Comparison of ENCODE assay signal across 1 cellular context in the genomic region with DNA sequence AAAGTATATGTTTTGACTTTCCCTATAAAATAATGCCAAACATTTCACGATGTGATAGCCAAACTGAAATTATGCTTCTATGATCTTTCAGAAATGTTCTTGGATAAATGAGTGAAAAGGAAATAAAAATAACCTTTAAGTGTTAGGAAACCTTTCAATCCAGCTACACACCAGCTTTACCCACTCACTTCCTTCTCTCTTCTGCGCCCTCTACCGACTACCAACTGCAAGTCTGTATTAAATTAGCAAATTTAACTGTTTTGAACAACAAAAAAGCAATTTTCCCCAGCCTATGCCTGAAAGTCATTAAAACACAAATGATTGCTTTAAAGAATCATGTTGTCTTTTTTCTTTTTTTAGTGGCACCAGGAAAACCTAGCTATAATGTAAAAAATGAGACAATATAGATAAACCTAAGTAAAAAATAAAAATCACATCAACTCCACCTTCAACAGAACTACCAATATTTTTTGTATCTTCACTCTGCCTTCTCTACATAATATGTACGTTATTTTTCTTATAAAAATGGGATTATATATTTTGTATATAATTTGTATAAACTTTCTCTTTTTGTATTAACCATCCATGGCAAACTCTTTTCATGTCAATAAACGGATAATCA.
TF ChIP-seq lines count a peak whose summit lies in the region.

No MANE protein-coding gene starts in this region.

TF ChIP-seq in GM23338, 12 proteins besides CTCF, POLR2A, EP300 and RAD21 (continued from another document):
- TF ChIP-seq, protein P1, sequence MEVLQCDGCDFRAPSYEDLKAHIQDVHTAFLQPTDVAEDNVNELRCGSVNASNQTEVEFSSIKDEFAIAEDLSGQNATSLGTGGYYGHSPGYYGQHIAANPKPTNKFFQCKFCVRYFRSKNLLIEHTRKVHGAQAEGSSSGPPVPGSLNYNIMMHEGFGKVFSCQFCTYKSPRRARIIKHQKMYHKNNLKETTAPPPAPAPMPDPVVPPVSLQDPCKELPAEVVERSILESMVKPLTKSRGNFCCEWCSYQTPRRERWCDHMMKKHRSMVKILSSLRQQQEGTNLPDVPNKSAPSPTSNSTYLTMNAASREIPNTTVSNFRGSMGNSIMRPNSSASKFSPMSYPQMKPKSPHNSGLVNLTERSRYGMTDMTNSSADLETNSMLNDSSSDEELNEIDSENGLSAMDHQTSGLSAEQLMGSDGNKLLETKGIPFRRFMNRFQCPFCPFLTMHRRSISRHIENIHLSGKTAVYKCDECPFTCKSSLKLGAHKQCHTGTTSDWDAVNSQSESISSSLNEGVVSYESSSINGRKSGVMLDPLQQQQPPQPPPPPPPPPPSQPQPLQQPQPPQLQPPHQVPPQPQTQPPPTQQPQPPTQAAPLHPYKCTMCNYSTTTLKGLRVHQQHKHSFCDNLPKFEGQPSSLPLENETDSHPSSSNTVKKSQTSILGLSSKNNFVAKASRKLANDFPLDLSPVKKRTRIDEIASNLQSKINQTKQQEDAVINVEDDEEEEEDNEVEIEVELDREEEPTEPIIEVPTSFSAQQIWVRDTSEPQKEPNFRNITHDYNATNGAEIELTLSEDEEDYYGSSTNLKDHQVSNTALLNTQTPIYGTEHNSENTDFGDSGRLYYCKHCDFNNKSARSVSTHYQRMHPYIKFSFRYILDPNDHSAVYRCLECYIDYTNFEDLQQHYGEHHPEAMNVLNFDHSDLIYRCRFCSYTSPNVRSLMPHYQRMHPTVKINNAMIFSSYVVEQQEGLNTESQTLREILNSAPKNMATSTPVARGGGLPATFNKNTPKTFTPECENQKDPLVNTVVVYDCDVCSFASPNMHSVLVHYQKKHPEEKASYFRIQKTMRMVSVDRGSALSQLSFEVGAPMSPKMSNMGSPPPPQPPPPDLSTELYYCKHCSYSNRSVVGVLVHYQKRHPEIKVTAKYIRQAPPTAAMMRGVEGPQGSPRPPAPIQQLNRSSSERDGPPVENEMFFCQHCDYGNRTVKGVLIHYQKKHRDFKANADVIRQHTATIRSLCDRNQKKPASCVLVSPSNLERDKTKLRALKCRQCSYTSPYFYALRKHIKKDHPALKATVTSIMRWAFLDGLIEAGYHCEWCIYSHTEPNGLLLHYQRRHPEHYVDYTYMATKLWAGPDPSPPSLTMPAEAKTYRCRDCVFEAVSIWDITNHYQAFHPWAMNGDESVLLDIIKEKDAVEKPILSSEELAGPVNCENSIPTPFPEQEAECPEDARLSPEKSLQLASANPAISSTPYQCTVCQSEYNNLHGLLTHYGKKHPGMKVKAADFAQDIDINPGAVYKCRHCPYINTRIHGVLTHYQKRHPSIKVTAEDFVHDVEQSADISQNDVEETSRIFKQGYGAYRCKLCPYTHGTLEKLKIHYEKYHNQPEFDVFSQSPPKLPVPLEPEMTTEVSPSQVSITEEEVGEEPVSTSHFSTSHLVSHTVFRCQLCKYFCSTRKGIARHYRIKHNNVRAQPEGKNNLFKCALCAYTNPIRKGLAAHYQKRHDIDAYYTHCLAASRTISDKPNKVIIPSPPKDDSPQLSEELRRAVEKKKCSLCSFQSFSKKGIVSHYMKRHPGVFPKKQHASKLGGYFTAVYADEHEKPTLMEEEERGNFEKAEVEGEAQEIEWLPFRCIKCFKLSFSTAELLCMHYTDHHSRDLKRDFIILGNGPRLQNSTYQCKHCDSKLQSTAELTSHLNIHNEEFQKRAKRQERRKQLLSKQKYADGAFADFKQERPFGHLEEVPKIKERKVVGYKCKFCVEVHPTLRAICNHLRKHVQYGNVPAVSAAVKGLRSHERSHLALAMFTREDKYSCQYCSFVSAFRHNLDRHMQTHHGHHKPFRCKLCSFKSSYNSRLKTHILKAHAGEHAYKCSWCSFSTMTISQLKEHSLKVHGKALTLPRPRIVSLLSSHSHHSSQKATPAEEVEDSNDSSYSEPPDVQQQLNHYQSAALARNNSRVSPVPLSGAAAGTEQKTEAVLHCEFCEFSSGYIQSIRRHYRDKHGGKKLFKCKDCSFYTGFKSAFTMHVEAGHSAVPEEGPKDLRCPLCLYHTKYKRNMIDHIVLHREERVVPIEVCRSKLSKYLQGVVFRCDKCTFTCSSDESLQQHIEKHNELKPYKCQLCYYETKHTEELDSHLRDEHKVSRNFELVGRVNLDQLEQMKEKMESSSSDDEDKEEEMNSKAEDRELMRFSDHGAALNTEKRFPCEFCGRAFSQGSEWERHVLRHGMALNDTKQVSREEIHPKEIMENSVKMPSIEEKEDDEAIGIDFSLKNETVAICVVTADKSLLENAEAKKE (CRISPR knock-in tag; IDR thresholded peaks at IDR 0.05), result no peak
- no peak for TF ChIP-seq ZNF114 (CRISPR knock-in tag; IDR thresholded peaks at IDR 0.05)
- no peak for TF ChIP-seq ZNF331 (CRISPR knock-in tag; IDR thresholded peaks at IDR 0.05; ENCODE audit: low read depth)
- no peak for TF ChIP-seq STAT1 (IDR thresholded peaks at IDR 0.05; ENCODE audit: unreplicated experiment)
- TF ChIP-seq POLR2AphosphoS5 (IDR thresholded peaks at IDR 0.05; ENCODE audit: low read depth), result no peak
- TF ChIP-seq CREB1 (CRISPR knock-in tag; IDR thresholded peaks at IDR 0.05; ENCODE audit: low read depth), result no peak
- no peak for TF ChIP-seq JUNB (IDR thresholded peaks at IDR 0.05; ENCODE audit: unreplicated experiment)
- no peak for TF ChIP-seq EZH2phosphoT487 (IDR thresholded peaks at IDR 0.05; ENCODE audit: unreplicated experiment)
- TF ChIP-seq, protein P2, sequence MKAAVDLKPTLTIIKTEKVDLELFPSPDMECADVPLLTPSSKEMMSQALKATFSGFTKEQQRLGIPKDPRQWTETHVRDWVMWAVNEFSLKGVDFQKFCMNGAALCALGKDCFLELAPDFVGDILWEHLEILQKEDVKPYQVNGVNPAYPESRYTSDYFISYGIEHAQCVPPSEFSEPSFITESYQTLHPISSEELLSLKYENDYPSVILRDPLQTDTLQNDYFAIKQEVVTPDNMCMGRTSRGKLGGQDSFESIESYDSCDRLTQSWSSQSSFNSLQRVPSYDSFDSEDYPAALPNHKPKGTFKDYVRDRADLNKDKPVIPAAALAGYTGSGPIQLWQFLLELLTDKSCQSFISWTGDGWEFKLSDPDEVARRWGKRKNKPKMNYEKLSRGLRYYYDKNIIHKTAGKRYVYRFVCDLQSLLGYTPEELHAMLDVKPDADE (IDR thresholded peaks at IDR 0.05), result no peak
- no peak for TF ChIP-seq NANOG (IDR thresholded peaks at IDR 0.05; ENCODE audit: borderline replicate concordance)
TF ChIP-seq in GM23338: peak in this region for 0.
